In the genomic region with DNA sequence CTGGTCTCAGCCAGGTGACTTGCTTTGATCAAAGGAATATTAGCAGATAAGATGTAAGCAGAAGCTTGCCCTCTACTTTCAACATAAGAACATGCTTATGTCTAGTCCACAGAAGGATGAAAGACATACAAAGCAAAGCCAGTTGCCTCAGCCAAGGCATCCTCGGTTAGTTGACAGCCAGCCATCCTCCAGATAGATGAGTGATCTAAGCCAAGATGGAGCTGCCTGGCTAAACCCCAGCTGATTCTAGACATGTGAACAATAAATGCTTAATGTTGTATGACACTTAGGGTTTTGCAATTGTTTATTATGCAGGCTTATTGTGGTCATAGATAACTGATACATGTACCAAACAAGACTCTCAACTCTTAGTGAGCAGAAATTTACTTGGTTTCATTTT, we compare ENCODE assay signal across 13 cellular contexts.
"Had no signal": no experiment of that assay in that cellular context is flagged by ENCODE, and none has a peak within 500 bp of the region (broad histone marks: within the 10 kb centered on the region; RNA-seq: fewer than 3 reads in every experiment).

No MANE protein-coding gene starts in this region.

- DNase-seq: activated CD4-positive, alpha-beta T cell treated with anti-CD3 and anti-CD28 coated beads for 1 hour; activated CD4-positive, alpha-beta T cell treated with anti-CD3 and anti-CD28 coated beads, Interleukin-2, amount 50 U/mL, for 4 hours; activated T-cell treated with anti-CD3 and anti-CD28 coated beads, Interleukin-2, amount 50 U/mL, for 1 hour; body of pancreas; cortex of kidney; effector memory CD8-positive, alpha-beta T cell; gastrocnemius medialis; left colon; lower lobe of right lung; naive B cell; ovary; stimulated activated naive CD8-positive, alpha-beta T cell treated with anti-CD3 and anti-CD28 coated beads, Interleukin-15, amount 100 ng/mL, for 72 hours; upper lobe of right lung had no signal
